In the genomic region with DNA sequence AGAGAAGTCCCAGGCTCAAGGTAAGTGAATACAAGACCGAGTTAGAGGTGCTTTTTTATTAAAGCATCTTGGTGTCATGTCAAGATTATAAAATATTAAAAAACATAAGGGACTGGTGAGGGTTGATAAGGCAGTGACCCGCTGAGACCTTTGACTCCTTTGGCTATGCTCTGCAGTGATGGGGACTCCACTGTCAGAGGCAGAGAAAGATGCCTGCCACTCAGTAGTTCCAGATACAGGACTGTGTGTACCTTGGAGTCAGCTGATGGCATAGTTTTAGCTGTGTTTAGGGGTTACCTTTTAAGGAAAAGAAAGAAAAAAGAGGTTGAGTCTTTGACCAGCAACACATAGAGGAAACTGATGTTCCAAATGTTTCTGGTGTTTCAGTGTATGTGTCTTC, we compare ENCODE assay signal across 21 cellular contexts. TPM values are rescaled to one million over a fixed set of nuclear protein-coding genes. Genes with fewer than 3 reads are reported as not detected.
DNase-seq lines count a peak whose midpoint lies in the region; ATAC-seq and TF ChIP-seq lines count a peak whose summit lies in the region.
"Had no signal": no experiment of that assay in that cellular context is flagged by ENCODE, and none has a peak within 500 bp of the region (broad histone marks: within the 10 kb centered on the region; RNA-seq: fewer than 3 reads in every experiment).

No MANE protein-coding gene starts in this region.

- intact Hi-C loops in activated naive CD4-positive, alpha-beta T cell treated with anti-CD3 and anti-CD28 coated beads for 36 hours (cut with micrococcal nuclease): no loop called here
- intact Hi-C loops in CD4-positive, alpha-beta memory T cell (cut with micrococcal nuclease): no loop called here
- intact Hi-C loops in OCI-LY7 (cut with micrococcal nuclease; ENCODE audit: unreplicated experiment): no loop called here

- no peak for DNase-seq in activated naive CD4-positive, alpha-beta T cell treated with anti-CD3 and anti-CD28 coated beads for 36 hours
- no peak for DNase-seq in activated naive CD4-positive, alpha-beta T cell (lab: John Stamatoyannopoulos, UW)
- DNase-seq in CD4-positive, CD25-positive, alpha-beta regulatory T cell: no peak
- no peak for DNase-seq in CD4-positive, alpha-beta memory T cell
- no peak for DNase-seq in activated naive CD8-positive, alpha-beta T cell treated with anti-CD3 and anti-CD28 coated beads, Interleukin-2, amount 10 ng/mL, durations not matched to agents 7 days and 5 days
- DNase-seq in OCI-LY7 (ENCODE audit: low spot score): no peak
- DNase-seq: BE2C, DMS79 treated with DMSO at 0.1 percent for 48 hours, NCI-H1105, NCI-H1694, NCI-H226, NCI-H524 treated with DMSO at 0.1 percent for 48 hours, Peyer's patch, SHP77 treated with DMSO at 0.1 percent for 48 hours had no signal

- H3K27ac Mint-ChIP-seq in activated naive CD4-positive, alpha-beta T cell treated with anti-CD3 and anti-CD28 coated beads for 36 hours: peak overlapping the region; percentile 95
- peak overlapping the region in 1 of 3 donors; percentile 73 for H3K27ac Mint-ChIP-seq in CD4-positive, CD25-positive, alpha-beta regulatory T cell
- H3K27ac Mint-ChIP-seq in CD4-positive, alpha-beta memory T cell: peak overlapping the region in 4 of 7 donors; percentile 66 to 89 (median 82)
- peak overlapping the region; percentile 60 for H3K27ac Mint-ChIP-seq in activated naive CD8-positive, alpha-beta T cell treated with anti-CD3 and anti-CD28 coated beads, Interleukin-2, amount 10 ng/mL, durations not matched to agents 7 days and 5 days
- H3K27ac Mint-ChIP-seq: GM23338 had no signal

- peak overlapping the region; percentile 8 for H3K27ac ChIP-seq in CD4-positive, CD25-positive, alpha-beta regulatory T cell (ENCODE audit: insufficient read depth, low read length, poor library complexity, severe bottlenecking)
- no peak overlapping the region for H3K27ac ChIP-seq in CD4-positive, alpha-beta memory T cell (ENCODE audit: low read depth, low read length)
- no peak overlapping the region for H3K27ac ChIP-seq in OCI-LY7 (ENCODE audit: low read depth, low read length, poor library complexity, severe bottlenecking)

- no peak overlapping the region for H3K4me2 ChIP-seq in OCI-LY7 (ENCODE audit: low read length)
- H3K4me2 ChIP-seq: GM23338 had no signal

- no peak overlapping the region for H3K4me3 ChIP-seq in CD4-positive, CD25-positive, alpha-beta regulatory T cell (ENCODE audit: low read depth, low read length)
- H3K4me3 ChIP-seq in CD4-positive, alpha-beta memory T cell (ENCODE audit: low read length in 2 of 2): no peak overlapping the region
- no peak overlapping the region for H3K4me3 ChIP-seq in OCI-LY7 (ENCODE audit: low read depth, low read length, poor library complexity, severe bottlenecking)
- H3K4me3 ChIP-seq: GM12878, GM23338, Peyer's patch had no signal

- peaks cover 73% of the 10 kb centered on the region for H3K36me3 Mint-ChIP-seq in activated naive CD4-positive, alpha-beta T cell treated with anti-CD3 and anti-CD28 coated beads for 36 hours (ENCODE audit: low read depth)
- H3K36me3 Mint-ChIP-seq in CD4-positive, CD25-positive, alpha-beta regulatory T cell: peaks cover 34% of the 10 kb centered on the region
- H3K36me3 Mint-ChIP-seq in CD4-positive, alpha-beta memory T cell: peaks cover 46 to 65% of the 10 kb centered on the region in 2 donors
- H3K36me3 Mint-ChIP-seq in activated naive CD8-positive, alpha-beta T cell treated with anti-CD3 and anti-CD28 coated beads, Interleukin-2, amount 10 ng/mL, durations not matched to agents 7 days and 5 days: peaks cover 38% of the 10 kb centered on the region

- no peaks in the 10 kb centered on the region for H4K20me1 ChIP-seq in OCI-LY7 (ENCODE audit: insufficient read depth, low read length)

- H3K27me3 ChIP-seq in CD4-positive, CD25-positive, alpha-beta regulatory T cell (ENCODE audit: control insufficient read depth, insufficient read depth, low read length): no peaks in the 10 kb centered on the region
- no peaks in the 10 kb centered on the region for H3K27me3 ChIP-seq in CD4-positive, alpha-beta memory T cell (ENCODE audit: insufficient read depth, low read length)
- H3K27me3 ChIP-seq: BE2C, Peyer's patch had no signal

- CTCF ChIA-PET in activated naive CD4-positive, alpha-beta T cell treated with anti-CD3 and anti-CD28 coated beads for 36 hours (lab: Charles Lee): interaction anchor here (1.1 to 5.8 kb wide), 5 partner anchors 11 to 128 kb away, joined by 3 to 31 read pairs (median 6); no protein-coding TSS in a partner anchor
- CTCF ChIA-PET in CD4-positive, alpha-beta memory T cell (lab: Charles Lee; ENCODE audit: partially characterized antibody): interaction anchor here (1.3 to 2.0 kb wide), 2 partner anchors 15 to 127 kb away, joined by 3 to 4 read pairs; no protein-coding TSS in a partner anchor
- CTCF ChIA-PET in OCI-LY7 (lab: Charles Lee; ENCODE audit: unreplicated experiment): no interaction called here

- peaks cover 64% of the 10 kb centered on the region for H3K36me3 ChIP-seq in CD4-positive, CD25-positive, alpha-beta regulatory T cell (ENCODE audit: control insufficient read depth, insufficient read depth, low read length)
- peaks cover 37% of the 10 kb centered on the region for H3K36me3 ChIP-seq in CD4-positive, alpha-beta memory T cell (ENCODE audit: insufficient read depth, low read length)
- peaks cover 99% of the 10 kb centered on the region for H3K36me3 ChIP-seq in OCI-LY7 (ENCODE audit: insufficient read depth, low read length)

- H3K4me3 Mint-ChIP-seq in activated naive CD4-positive, alpha-beta T cell treated with anti-CD3 and anti-CD28 coated beads for 36 hours: peak overlapping the region; percentile 62
- H3K4me3 Mint-ChIP-seq in CD4-positive, CD25-positive, alpha-beta regulatory T cell: no peak overlapping the region
- no peak overlapping the region for H3K4me3 Mint-ChIP-seq in CD4-positive, alpha-beta memory T cell
- H3K4me3 Mint-ChIP-seq in activated naive CD8-positive, alpha-beta T cell treated with anti-CD3 and anti-CD28 coated beads, Interleukin-2, amount 10 ng/mL, durations not matched to agents 7 days and 5 days: no peak overlapping the region
- H3K4me3 Mint-ChIP-seq: GM23338 had no signal

- no TSS peak for BruUV-seq in OCI-LY7 (replicated peaks; lab: Mats Ljungman, UMichigan)

- TF ChIP-seq CTCF in OCI-LY7 (conservative IDR thresholded peaks at IDR 0.05; ENCODE audit: low read length): no peak

- peaks cover 79% of the 10 kb centered on the region for H3K4me1 Mint-ChIP-seq in activated naive CD4-positive, alpha-beta T cell treated with anti-CD3 and anti-CD28 coated beads for 36 hours (ENCODE audit: low read depth)
- H3K4me1 Mint-ChIP-seq in CD4-positive, CD25-positive, alpha-beta regulatory T cell: peaks cover 6 to 11% (median 8%) of the 10 kb centered on the region in 4 donors
- peaks cover 7 to 12% (median 12%) of the 10 kb centered on the region in 4 donors for H3K4me1 Mint-ChIP-seq in CD4-positive, alpha-beta memory T cell
- peaks cover 8% of the 10 kb centered on the region for H3K4me1 Mint-ChIP-seq in activated naive CD8-positive, alpha-beta T cell treated with anti-CD3 and anti-CD28 coated beads, Interleukin-2, amount 10 ng/mL, durations not matched to agents 7 days and 5 days
- H3K4me1 Mint-ChIP-seq: GM23338 had no signal

- no peaks in the 10 kb centered on the region for H3K27me3 Mint-ChIP-seq in activated naive CD4-positive, alpha-beta T cell treated with anti-CD3 and anti-CD28 coated beads for 36 hours (ENCODE audit: low read depth)
- no peaks in the 10 kb centered on the region for H3K27me3 Mint-ChIP-seq in CD4-positive, CD25-positive, alpha-beta regulatory T cell
- no peaks in the 10 kb centered on the region for H3K27me3 Mint-ChIP-seq in CD4-positive, alpha-beta memory T cell
- no peaks in the 10 kb centered on the region for H3K27me3 Mint-ChIP-seq in activated naive CD8-positive, alpha-beta T cell treated with anti-CD3 and anti-CD28 coated beads, Interleukin-2, amount 10 ng/mL, durations not matched to agents 7 days and 5 days

- no peaks in the 10 kb centered on the region for H3K9me2 ChIP-seq in OCI-LY7 (ENCODE audit: insufficient read depth, low read length)

- no peak for ATAC-seq in CD4-positive, CD25-positive, alpha-beta regulatory T cell (ENCODE audit: low read depth in 2 of 2)
- ATAC-seq in activated naive CD8-positive, alpha-beta T cell treated with anti-CD3 and anti-CD28 coated beads, Interleukin-2, amount 10 ng/mL, durations not matched to agents 7 days and 5 days (ENCODE audit: low read depth): no peak
- no peak for ATAC-seq in HG03469 (IDR thresholded peaks at IDR 0.05; ENCODE audit: unreplicated experiment)
- ATAC-seq in HG02642 (IDR thresholded peaks at IDR 0.05; ENCODE audit: poor library complexity, unreplicated experiment): no peak
- ATAC-seq: GM23338, HCT116 had no signal

- H3K9me3 ChIP-seq in CD4-positive, CD25-positive, alpha-beta regulatory T cell (ENCODE audit: control insufficient read depth in 2 of 2, low read length in 2 of 2): no peaks in the 10 kb centered on the region
- H3K9me3 ChIP-seq in CD4-positive, alpha-beta memory T cell (ENCODE audit: control insufficient read depth in 1 of 2, low read length in 2 of 2): no peaks in the 10 kb centered on the region
- H3K9me3 ChIP-seq in OCI-LY7 (ENCODE audit: low read length): no peaks in the 10 kb centered on the region
- H3K9me3 ChIP-seq: BE2C, Peyer's patch had no signal

- POLR2A ChIA-PET in CD4-positive, alpha-beta memory T cell (lab: Charles Lee; ENCODE audit: partially characterized antibody): interaction anchor here (1.2 to 1.6 kb wide), 2 partner anchors 9 to 12 kb away, joined by 4 read pairs; no protein-coding TSS in a partner anchor
- POLR2A ChIA-PET in activated naive CD8-positive, alpha-beta T cell treated with anti-CD3 and anti-CD28 coated beads, Interleukin-2, amount 10 ng/mL, durations not matched to agents 7 days and 5 days (lab: Charles Lee): no interaction called here
- POLR2A ChIA-PET in OCI-LY7 (lab: Charles Lee): no interaction called here

- no peaks in the 10 kb centered on the region for H3K9me3 Mint-ChIP-seq in activated naive CD4-positive, alpha-beta T cell treated with anti-CD3 and anti-CD28 coated beads for 36 hours
- no peaks in the 10 kb centered on the region for H3K9me3 Mint-ChIP-seq in CD4-positive, CD25-positive, alpha-beta regulatory T cell
- no peaks in the 10 kb centered on the region for H3K9me3 Mint-ChIP-seq in CD4-positive, alpha-beta memory T cell
- H3K9me3 Mint-ChIP-seq in activated naive CD8-positive, alpha-beta T cell treated with anti-CD3 and anti-CD28 coated beads, Interleukin-2, amount 10 ng/mL, durations not matched to agents 7 days and 5 days: no peaks in the 10 kb centered on the region
- H3K9me3 Mint-ChIP-seq: GM23338 had no signal

- H3K79me2 ChIP-seq in OCI-LY7 (ENCODE audit: insufficient read depth, low read depth, low read length): no peaks in the 10 kb centered on the region

- H2AFZ ChIP-seq in OCI-LY7 (ENCODE audit: low read length): no peak overlapping the region
- H2AFZ ChIP-seq: GM23338 had no signal

- no peaks in the 10 kb centered on the region for H3K4me1 ChIP-seq in CD4-positive, CD25-positive, alpha-beta regulatory T cell (ENCODE audit: control insufficient read depth, insufficient read depth, low read length, poor library complexity, severe bottlenecking)
- peaks cover 6% of the 10 kb centered on the region for H3K4me1 ChIP-seq in CD4-positive, alpha-beta memory T cell (ENCODE audit: insufficient read depth, low read length)
- no peaks in the 10 kb centered on the region for H3K4me1 ChIP-seq in OCI-LY7 (ENCODE audit: insufficient read depth, low read length, poor library complexity, severe bottlenecking)
- H3K4me1 ChIP-seq: Peyer's patch had no signal

RNA-seq across cellular contexts. Expression of a gene that starts 40.8 kb away (rescaled TPM):
- total RNA-seq in activated naive CD4-positive, alpha-beta T cell treated with anti-CD3 and anti-CD28 coated beads for 36 hours: 1 to 10 TPM; 1.7 to 1.8 TPM
- total RNA-seq in CD4-positive, CD25-positive, alpha-beta regulatory T cell: 0.27 TPM
- polyA plus RNA-seq in CD4-positive, CD25-positive, alpha-beta regulatory T cell: under 1 TPM in 1 of 4 donors, not detected in 3; 0.28 TPM
- total RNA-seq in CD4-positive, alpha-beta memory T cell: not detected
- polyA plus RNA-seq in CD4-positive, alpha-beta memory T cell: not detected
- total RNA-seq in activated naive CD8-positive, alpha-beta T cell treated with anti-CD3 and anti-CD28 coated beads, Interleukin-2, amount 10 ng/mL, durations not matched to agents 7 days and 5 days: not detected
- not detected in 2 replicates for total RNA-seq in OCI-LY7 (2014; rRNA removed; shearing (Covaris generic))
- total RNA-seq in OCI-LY7 (2022): 0.61 and 0.74 TPM in 2 replicates
- total RNA-seq: LHCN-M2, Peyer's patch had no signal
- polyA plus RNA-seq: AG04450, GM23338 had no signal

RNA-seq across cellular contexts. Expression of a gene that starts 41.2 kb away (rescaled TPM):
- total RNA-seq in activated naive CD4-positive, alpha-beta T cell treated with anti-CD3 and anti-CD28 coated beads for 36 hours: 100 to 1,000 TPM; 143 to 147 TPM
- total RNA-seq in CD4-positive, CD25-positive, alpha-beta regulatory T cell: 98.6 TPM
- polyA plus RNA-seq in CD4-positive, CD25-positive, alpha-beta regulatory T cell: 10 to 100 TPM; 12.8 to 14.7 (median 13.5) TPM
- 100 to 1,000 TPM; 109 to 112 TPM for total RNA-seq in CD4-positive, alpha-beta memory T cell
- polyA plus RNA-seq in CD4-positive, alpha-beta memory T cell: 10 to 100 TPM; 14.5 to 23.6 TPM
- 100 to 1,000 TPM; 108 to 109 TPM for total RNA-seq in activated naive CD8-positive, alpha-beta T cell treated with anti-CD3 and anti-CD28 coated beads, Interleukin-2, amount 10 ng/mL, durations not matched to agents 7 days and 5 days
- 132 and 167 TPM in 2 replicates for total RNA-seq in OCI-LY7 (2014; rRNA removed; shearing (Covaris generic))
- 312 and 330 TPM in 2 replicates for total RNA-seq in OCI-LY7 (2022)

RNA-seq across cellular contexts. Expression of a gene that starts 52.5 kb away (rescaled TPM):
- 1 to 10 TPM; 3.2 to 3.8 TPM for total RNA-seq in activated naive CD4-positive, alpha-beta T cell treated with anti-CD3 and anti-CD28 coated beads for 36 hours
- 10.1 TPM for total RNA-seq in CD4-positive, CD25-positive, alpha-beta regulatory T cell
- 1 to 10 TPM; 1.2 to 3.6 (median 2.0) TPM for polyA plus RNA-seq in CD4-positive, CD25-positive, alpha-beta regulatory T cell
- 10 to 100 TPM; 14.3 to 14.8 TPM for total RNA-seq in CD4-positive, alpha-beta memory T cell
- 1 to 10 TPM in 1 of 2 donors, under 1 TPM in 1; 0.37 to 1.4 TPM for polyA plus RNA-seq in CD4-positive, alpha-beta memory T cell
- 10 to 100 TPM in 1 of 2 experiments, 1 to 10 TPM in 1; 9.9 to 10.1 TPM for total RNA-seq in activated naive CD8-positive, alpha-beta T cell treated with anti-CD3 and anti-CD28 coated beads, Interleukin-2, amount 10 ng/mL, durations not matched to agents 7 days and 5 days
- total RNA-seq in OCI-LY7 (2014; rRNA removed; shearing (Covaris generic)): 10.9 and 21.3 TPM in 2 replicates
- 65.0 and 67.8 TPM in 2 replicates for total RNA-seq in OCI-LY7 (2022)
